8 cellular contexts compared by ENCODE assay signal in genomic region chr7:2018786-2019692, GRCh38.
A peak's percentile ranks its signal among the peaks of the same experiment; 100 is the strongest.
DNase-seq lines count a peak whose midpoint lies in the region; ATAC-seq, FAIRE-seq and TF ChIP-seq lines count a peak whose summit lies in the region.

No MANE protein-coding gene starts in this region.

- H3K36me3 Mint-ChIP-seq in CD4-positive, alpha-beta memory T cell, result peaks cover 0 to 7% of the 10 kb centered on the region in 2 donors
- H3K36me3 Mint-ChIP-seq in activated CD4-positive, alpha-beta memory T cell treated with anti-CD3 and anti-CD28 coated beads for 36 hours, result peaks cover under 1% of the 10 kb centered on the region

- H3K27ac ChIP-seq in SJCRH30 (peak overlapping the region; percentile 74), pancreas (peak overlapping the region in 2 of 4 donors; percentile 28 to 53)
- no peak overlapping the region for H3K27ac ChIP-seq in CD4-positive, alpha-beta memory T cell (ENCODE audit: low read depth, low read length)

- CTCF ChIA-PET in CD4-positive, alpha-beta memory T cell (lab: Charles Lee; ENCODE audit: partially characterized antibody), result no interaction called here
- CTCF ChIA-PET in activated CD4-positive, alpha-beta memory T cell treated with anti-CD3 and anti-CD28 coated beads for 36 hours (lab: Charles Lee), result no interaction called here

- intact Hi-C loops in pancreas (cut with DNase I), result no loop called here
- intact Hi-C loops in CD4-positive, alpha-beta memory T cell (cut with micrococcal nuclease), result no loop called here
- intact Hi-C loops in activated CD4-positive, alpha-beta memory T cell treated with anti-CD3 and anti-CD28 coated beads for 36 hours (cut with micrococcal nuclease), result loop anchor here (1.0 kb wide), 1 partner anchor 91 kb away; no protein-coding TSS in a partner anchor

- no peak overlapping the region for H3K4me3 Mint-ChIP-seq in CD4-positive, alpha-beta memory T cell
- no peak overlapping the region for H3K4me3 Mint-ChIP-seq in activated CD4-positive, alpha-beta memory T cell treated with anti-CD3 and anti-CD28 coated beads for 36 hours

- peaks cover 0 to 5% (median 2%) of the 10 kb centered on the region in 8 donors for H3K9me3 Mint-ChIP-seq in CD4-positive, alpha-beta memory T cell
- peaks cover under 1% of the 10 kb centered on the region for H3K9me3 Mint-ChIP-seq in activated CD4-positive, alpha-beta memory T cell treated with anti-CD3 and anti-CD28 coated beads for 36 hours

- no peak for FAIRE-seq in pancreas (lab: Jason Lieb, UNC)

- H3K27me3 ChIP-seq in SJCRH30 (no peaks in the 10 kb centered on the region), pancreas (no peaks in the 10 kb centered on the region)
- no peaks in the 10 kb centered on the region for H3K27me3 ChIP-seq in CD4-positive, alpha-beta memory T cell (ENCODE audit: insufficient read depth, low read length)

- peak overlapping the region in 2 of 7 donors; percentile 70 to 77 for H3K27ac Mint-ChIP-seq in CD4-positive, alpha-beta memory T cell
- H3K27ac Mint-ChIP-seq in activated CD4-positive, alpha-beta memory T cell treated with anti-CD3 and anti-CD28 coated beads for 36 hours, result no peak overlapping the region

- H3K4me3 ChIP-seq in SJCRH30 (no peak overlapping the region), fibroblast of villous mesenchyme (ENCODE audit: low read depth, low read length) (no peak overlapping the region), pancreas (no peak overlapping the region)
- H3K4me3 ChIP-seq in CD4-positive, alpha-beta memory T cell (ENCODE audit: low read length in 2 of 2), result no peak overlapping the region

- peak; percentile 15 for ATAC-seq in GM18505 (IDR thresholded peaks at IDR 0.05; ENCODE audit: unreplicated experiment)
- peak in 3 of 4 donors; percentile 54 to 74 (median 63) for ATAC-seq in pancreas
- no peak for ATAC-seq in HG02870 (IDR thresholded peaks at IDR 0.05; ENCODE audit: unreplicated experiment)

- POLR2A ChIA-PET in CD4-positive, alpha-beta memory T cell (lab: Charles Lee; ENCODE audit: partially characterized antibody), result no interaction called here
- POLR2A ChIA-PET in activated CD4-positive, alpha-beta memory T cell treated with anti-CD3 and anti-CD28 coated beads for 36 hours (lab: Charles Lee), result no interaction called here

- 89 to 93% methylated on average over 32 of the region's 32 CpGs for WGBS in pancreas, 2 donors

- TF ChIP-seq POLR2A in GM18505 (IDR thresholded peaks at IDR 0.05; ENCODE audit: borderline replicate concordance, extremely low read depth, insufficient read depth, insufficient read length), result no peak

- no peaks in the 10 kb centered on the region for H3K27me3 Mint-ChIP-seq in CD4-positive, alpha-beta memory T cell
- H3K27me3 Mint-ChIP-seq in activated CD4-positive, alpha-beta memory T cell treated with anti-CD3 and anti-CD28 coated beads for 36 hours, result no peaks in the 10 kb centered on the region

- H3K9me3 ChIP-seq in SJCRH30 (replicated peaks), result no peaks in the 10 kb centered on the region
- no peaks in the 10 kb centered on the region for H3K9me3 ChIP-seq in pancreas
- no peaks in the 10 kb centered on the region for H3K9me3 ChIP-seq in CD4-positive, alpha-beta memory T cell (ENCODE audit: control insufficient read depth in 1 of 2, low read length in 2 of 2)

- DNase-seq in SJCRH30 (no peak), fibroblast of villous mesenchyme (ENCODE audit: low read depth) (peak; percentile 76), pancreas (peak in 3 of 6 donors; percentile 7 to 53 (median 40)), NCI-H2196 treated with DMSO at 0.1 percent for 48 hours (lab: John Stamatoyannopoulos, UW; ENCODE audit: unreplicated experiment) (no peak)
- DNase-seq in CD4-positive, alpha-beta memory T cell, result no peak
- DNase-seq in activated CD4-positive, alpha-beta memory T cell treated with anti-CD3 and anti-CD28 coated beads for 36 hours, result no peak

- H3K4me1 ChIP-seq in SJCRH30 (peaks cover 3% of the 10 kb centered on the region; the same call in 1 of the 2 replicates), pancreas (no peaks in the 10 kb centered on the region)
- H3K4me1 ChIP-seq in CD4-positive, alpha-beta memory T cell (ENCODE audit: insufficient read depth, low read length), result no peaks in the 10 kb centered on the region

- H3K36me3 ChIP-seq in SJCRH30, result no peaks in the 10 kb centered on the region
- no peaks in the 10 kb centered on the region for H3K36me3 ChIP-seq in pancreas
- H3K36me3 ChIP-seq in CD4-positive, alpha-beta memory T cell (ENCODE audit: insufficient read depth, low read length), result no peaks in the 10 kb centered on the region

- TF ChIP-seq CTCF in fibroblast of villous mesenchyme (IDR thresholded peaks at IDR 0.05; ENCODE audit: insufficient read depth, low read depth, low read length) (no peak), pancreas (IDR thresholded peaks at IDR 0.05) (no peak)

- peaks cover 7 to 16% (median 8%) of the 10 kb centered on the region in 4 donors for H3K4me1 Mint-ChIP-seq in CD4-positive, alpha-beta memory T cell
- H3K4me1 Mint-ChIP-seq in activated CD4-positive, alpha-beta memory T cell treated with anti-CD3 and anti-CD28 coated beads for 36 hours (ENCODE audit: low read depth), result peaks cover 13% of the 10 kb centered on the region
